Comparison of ENCODE assay signal across 30 cellular contexts in genomic region chr7:120783273-120783672, GRCh38.
"Had no signal": no experiment of that assay in that cellular context is flagged by ENCODE, and none has a peak within 500 bp of the region (broad histone marks: within the 10 kb centered on the region; RNA-seq: fewer than 3 reads in every experiment).

No MANE protein-coding gene starts in this region.

- H3K4me3 Mint-ChIP-seq: immature natural killer cell; naive thymus-derived CD4-positive, alpha-beta T cell; natural killer cell treated with Interleukin-12 subunit alpha and Interleukin-12 subunit beta and Interleukin-15 and Interleukin-18, amount 100 ng/mL, for 72 hours; stimulated activated naive B cell treated with anti-CD40 and anti-IgM and Interleukin-4, amounts not matched to agents 10 μg/mL and 1 μg/mL and 100 μg/mL, for 72 hours had no signal

- DNase-seq: hypothalamus; immature natural killer cell; kidney; left colon; left lung; midbrain; mucosa of descending colon; naive thymus-derived CD4-positive, alpha-beta T cell; pancreas; posterior cingulate gyrus; retina; right cardiac atrium; stimulated activated CD4-positive, alpha-beta T cell treated with anti-CD3 and anti-CD28 coated beads, Interleukin-12 subunit alpha, Interleukin-12 subunit beta, amount 100 ng/mL, for 4 hours; stimulated activated CD4-positive, alpha-beta T cell treated with anti-CD3 and anti-CD28 coated beads, Interleukin-15, amount 100 ng/mL, for 24 hours; stimulated activated CD4-positive, alpha-beta T cell treated with anti-CD3 and anti-CD28 coated beads, Interleukin-2, amount 100 ng/mL, for 24 hours; stimulated activated CD4-positive, alpha-beta T cell treated with anti-CD3 and anti-CD28 coated beads, Interleukin-4, amount 100 ng/mL, for 1 hour; stimulated activated naive B cell treated with anti-CD40 and anti-IgM and Interleukin-4, amounts not matched to agents 10 μg/mL and 1 μg/mL and 100 μg/mL, for 72 hours; stimulated activated naive CD8-positive, alpha-beta T cell treated with anti-CD3 and anti-CD28 coated beads, Interleukin-15, Interleukin-2, amounts not matched to agents 100 U/mL and 50 U/mL, for 24 hours; stomach; testis; thyroid gland; transverse colon; upper lobe of left lung had no signal

- H3K27me3 Mint-ChIP-seq: natural killer cell treated with Interleukin-12 subunit alpha and Interleukin-12 subunit beta and Interleukin-15 and Interleukin-18, amount 100 ng/mL, for 72 hours had no signal

- H3K9me3 Mint-ChIP-seq: naive thymus-derived CD4-positive, alpha-beta T cell; natural killer cell treated with Interleukin-12 subunit alpha and Interleukin-12 subunit beta and Interleukin-15 and Interleukin-18, amount 100 ng/mL, for 72 hours; stimulated activated naive B cell treated with anti-CD40 and anti-IgM and Interleukin-4, amounts not matched to agents 10 μg/mL and 1 μg/mL and 100 μg/mL, for 72 hours had no signal

- H3K36me3 Mint-ChIP-seq: immature natural killer cell; naive thymus-derived CD4-positive, alpha-beta T cell; natural killer cell treated with Interleukin-12 subunit alpha and Interleukin-12 subunit beta and Interleukin-15 and Interleukin-18, amount 100 ng/mL, for 72 hours; stimulated activated naive B cell treated with anti-CD40 and anti-IgM and Interleukin-4, amounts not matched to agents 10 μg/mL and 1 μg/mL and 100 μg/mL, for 72 hours had no signal

- H3K4me3 ChIP-seq: left lung, lung, mucosa of descending colon, pancreas, prostate gland, skin epidermis, stomach, testis, thyroid gland, transverse colon, upper lobe of left lung, vagina had no signal

- H3K36me3 ChIP-seq: left lung, pancreas, prostate gland, stomach, thyroid gland, vagina had no signal

- H3K4me1 ChIP-seq: left lung, pancreas, prostate gland, stomach, testis, thyroid gland, transverse colon, vagina had no signal

- FAIRE-seq: islet of Langerhans, kidney, pancreas had no signal

- ATAC-seq: left colon; left lung; mucosa of descending colon; naive thymus-derived CD4-positive, alpha-beta T cell; natural killer cell treated with Interleukin-12 subunit alpha and Interleukin-12 subunit beta and Interleukin-15 and Interleukin-18, amount 100 ng/mL, for 72 hours; pancreas; right cardiac atrium; sciatic nerve; stimulated activated naive B cell treated with anti-CD40 and anti-IgM and Interleukin-4, amounts not matched to agents 10 μg/mL and 1 μg/mL and 100 μg/mL, for 72 hours; stimulated activated naive CD8-positive, alpha-beta T cell treated with anti-CD3 and anti-CD28 coated beads, Interleukin-15, Interleukin-2, amounts not matched to agents 100 U/mL and 50 U/mL, for 24 hours had no signal

- H3K27ac ChIP-seq: left lung, pancreas, prostate gland, skin epidermis, stomach, testis, thyroid gland, transverse colon, upper lobe of left lung, vagina had no signal

- H3K9me3 ChIP-seq: left lung, mucosa of descending colon, pancreas, prostate gland, stomach, testis, thyroid gland, transverse colon, upper lobe of left lung, vagina had no signal

- H3K4me1 Mint-ChIP-seq: immature natural killer cell; naive thymus-derived CD4-positive, alpha-beta T cell; stimulated activated naive B cell treated with anti-CD40 and anti-IgM and Interleukin-4, amounts not matched to agents 10 μg/mL and 1 μg/mL and 100 μg/mL, for 72 hours had no signal

- H3K27me3 ChIP-seq: left lung, pancreas, stomach, testis, thyroid gland, transverse colon, upper lobe of left lung, vagina had no signal

- H3K27ac Mint-ChIP-seq: immature natural killer cell; naive thymus-derived CD4-positive, alpha-beta T cell; natural killer cell treated with Interleukin-12 subunit alpha and Interleukin-12 subunit beta and Interleukin-15 and Interleukin-18, amount 100 ng/mL, for 72 hours; stimulated activated naive B cell treated with anti-CD40 and anti-IgM and Interleukin-4, amounts not matched to agents 10 μg/mL and 1 μg/mL and 100 μg/mL, for 72 hours had no signal
